ENCODE assay signal across 11 cellular contexts in genomic region chr20:44153636-44154043, GRCh38. TPM values are rescaled to one million over a fixed set of nuclear protein-coding genes. Genes with fewer than 3 reads are reported as not detected.
DNase-seq lines count a peak whose midpoint lies in the region; ATAC-seq and TF ChIP-seq lines count a peak whose summit lies in the region.
"Had no signal": no experiment of that assay in that cellular context is flagged by ENCODE, and none has a peak within 500 bp of the region (broad histone marks: within the 10 kb centered on the region; RNA-seq: fewer than 3 reads in every experiment).

No MANE protein-coding gene starts in this region.

- TF ChIP-seq CTCF in CD8-positive, alpha-beta T cell (IDR thresholded peaks at IDR 0.05) = no peak
- TF ChIP-seq CTCF in chondrocyte (IDR thresholded peaks at IDR 0.05) (no peak), nephron progenitor cell (IDR thresholded peaks at IDR 0.05) (no peak)

- no peaks in the 10 kb centered on the region for H3K36me3 ChIP-seq in CD8-positive, alpha-beta T cell (ENCODE audit: insufficient read depth, low read length)

- no peaks in the 10 kb centered on the region for H3K9me3 ChIP-seq in CD8-positive, alpha-beta T cell (ENCODE audit: low read length)

- H3K27ac ChIP-seq in CD8-positive, alpha-beta T cell (ENCODE audit: low read depth, low read length) = peak overlapping the region; percentile 32

- POLR2A ChIA-PET in CD8-positive, alpha-beta T cell (lab: Charles Lee) = interaction anchor here (1.0 to 1.3 kb wide), 2 partner anchors 12 to 19 kb away, joined by 4 read pairs; no protein-coding TSS in a partner anchor

- CTCF ChIA-PET in CD8-positive, alpha-beta T cell (lab: Charles Lee) = interaction anchor here (0.9 to 1.3 kb wide), 2 partner anchors 64 to 71 kb away, joined by 3 read pairs; no protein-coding TSS in a partner anchor

- peaks cover 9% of the 10 kb centered on the region for H3K4me1 ChIP-seq in CD8-positive, alpha-beta T cell (ENCODE audit: insufficient read depth, low read length)

- DNase-seq in CD8-positive, alpha-beta T cell = peak in 3 of 7 experiments; percentile 13 to 33 (median 16)
- peak; percentile 55 for DNase-seq in LHCN-M2 (ENCODE audit: low read depth)
- no peak for DNase-seq in chondrocyte (ENCODE audit: low spot score)
- no peak for DNase-seq in nephron progenitor cell
- no peak for DNase-seq in sciatic nerve (ENCODE audit: low spot score)
- DNase-seq in SKM-1 (lab: John Stamatoyannopoulos, UW; ENCODE audit: unreplicated experiment) = no peak
- no peak for DNase-seq in NCI-H748 (lab: John Stamatoyannopoulos, UW; ENCODE audit: unreplicated experiment)
- DNase-seq: anterior cingulate cortex, DMS79, head of caudate nucleus had no signal

- no peaks in the 10 kb centered on the region for H3K36me3 Mint-ChIP-seq in CD8-positive, alpha-beta T cell
- peaks cover 36% of the 10 kb centered on the region for H3K36me3 Mint-ChIP-seq in chondrocyte (ENCODE audit: low read depth)
- peaks cover 12% of the 10 kb centered on the region for H3K36me3 Mint-ChIP-seq in nephron progenitor cell (ENCODE audit: low read depth)

- no peak overlapping the region for H3K4me3 ChIP-seq in CD8-positive, alpha-beta T cell (ENCODE audit: low read depth, low read length)

- H3K9me3 Mint-ChIP-seq in CD8-positive, alpha-beta T cell = peaks cover 2% of the 10 kb centered on the region
- H3K9me3 Mint-ChIP-seq in chondrocyte (ENCODE audit: low read depth) (peaks cover 3% of the 10 kb centered on the region), nephron progenitor cell (peaks cover 4% of the 10 kb centered on the region)

- H3K4me1 Mint-ChIP-seq in CD8-positive, alpha-beta T cell (ENCODE audit: low read depth) = peaks cover 11% of the 10 kb centered on the region
- H3K4me1 Mint-ChIP-seq in chondrocyte (ENCODE audit: low read depth) (peaks cover 55% of the 10 kb centered on the region), nephron progenitor cell (peaks cover 22% of the 10 kb centered on the region)

- H3K27ac Mint-ChIP-seq in CD8-positive, alpha-beta T cell = peak overlapping the region; percentile 25
- H3K27ac Mint-ChIP-seq in chondrocyte (ENCODE audit: unreplicated experiment) = peak overlapping the region; percentile 88
- peak overlapping the region; percentile 20 for H3K27ac Mint-ChIP-seq in nephron progenitor cell

- peaks cover 10% of the 10 kb centered on the region for H3K27me3 Mint-ChIP-seq in CD8-positive, alpha-beta T cell (ENCODE audit: low read depth)
- H3K27me3 Mint-ChIP-seq in chondrocyte (ENCODE audit: low read depth) (no peaks in the 10 kb centered on the region), nephron progenitor cell (ENCODE audit: low read depth, poor library complexity) (no peaks in the 10 kb centered on the region)

- intact Hi-C loops in CD8-positive, alpha-beta T cell (cut with DNase I, micrococcal nuclease) = no loop called here
- intact Hi-C loops in sciatic nerve (cut with DNase I) = no loop called here

- H3K27me3 ChIP-seq in CD8-positive, alpha-beta T cell (ENCODE audit: insufficient read depth, low read length) = no peaks in the 10 kb centered on the region

- H3K4me3 Mint-ChIP-seq in CD8-positive, alpha-beta T cell = peak overlapping the region; percentile 5
- H3K4me3 Mint-ChIP-seq in chondrocyte (ENCODE audit: unreplicated experiment) (no peak overlapping the region), nephron progenitor cell (no peak overlapping the region)

- ATAC-seq in CD8-positive, alpha-beta T cell = peak; percentile 85
- no peak for ATAC-seq in HG02642 (IDR thresholded peaks at IDR 0.05; ENCODE audit: poor library complexity, unreplicated experiment)
- ATAC-seq in sciatic nerve = no peak

RNA-seq across cellular contexts. Expression of gene JPH2, which starts 33.3 kb away (rescaled TPM):
- not detected for total RNA-seq in CD8-positive, alpha-beta T cell
- total RNA-seq in LHCN-M2 (2014; rRNA removed) (24.4 and 31.8 TPM in 2 replicates), chondrocyte (46.6 to 75.9 TPM (median 71.2 TPM) in 3 replicates), sciatic nerve (1.5 TPM)
- 32.9 TPM for polyA plus RNA-seq in LHCN-M2 (2012)

RNA-seq across cellular contexts. Expression of gene OSER1, which starts 56.9 kb away (rescaled TPM):
- total RNA-seq in CD8-positive, alpha-beta T cell = 100 to 1,000 TPM; 201 to 204 TPM
- total RNA-seq in LHCN-M2 (2014; rRNA removed) = 32.4 and 35.5 TPM in 2 replicates
- 27.9 TPM for polyA plus RNA-seq in LHCN-M2 (2012)
- 30.3 to 33.0 TPM (median 31.5 TPM) in 3 replicates for total RNA-seq in chondrocyte
- total RNA-seq in sciatic nerve = 34.1 TPM

Comparison
In these comparisons a context has a peak if more than half of its experiments do, and no peak if none do; other contexts are left out.
1. H3K27ac Mint-ChIP-seq: peak in every context shown above with its lines; median percentile 88 in chondrocyte; 25 in CD8-positive, alpha-beta T cell; 20 in nephron progenitor cell.
2. RNA of gene JPH2, which starts 33.3 kb away (total RNA-seq): 46.6 to 75.9 TPM in chondrocyte and 24.4 to 31.8 TPM in LHCN-M2; 1.5 TPM in sciatic nerve (single experiment) and not detected in CD8-positive, alpha-beta T cell; every median in the first group is over 10 times any median in the second.